Comparison of ENCODE assay signal across 20 cellular contexts in genomic region chr2:19078709-19079108, GRCh38.
"Had no signal": no experiment of that assay in that cellular context is flagged by ENCODE, and none has a peak within 500 bp of the region (broad histone marks: within the 10 kb centered on the region; RNA-seq: fewer than 3 reads in every experiment).

No MANE protein-coding gene starts in this region.

- H3K36me3 Mint-ChIP-seq: neural progenitor cell had no signal

- H3K27me3 ChIP-seq: breast epithelium, neural progenitor cell, spleen, thyroid gland had no signal

- H3K27ac Mint-ChIP-seq: activated naive CD8-positive, alpha-beta T cell treated with anti-CD3 and anti-CD28 coated beads for 36 hours; endodermal cell; neural progenitor cell had no signal

- H3K4me1 ChIP-seq: breast epithelium, lower lobe of right lung, spleen, thyroid gland had no signal

- H3K9me3 ChIP-seq: breast epithelium, lower lobe of right lung, thyroid gland had no signal

- ATAC-seq: left colon; lower lobe of right lung; naive thymus-derived CD8-positive, alpha-beta T cell had no signal

- H3K4me3 ChIP-seq: breast epithelium, coronary artery, lower lobe of right lung, neural progenitor cell, spleen, thyroid gland had no signal

- H3K36me3 ChIP-seq: breast epithelium, lower lobe of right lung, neural progenitor cell, spleen, thyroid gland had no signal

- DNase-seq: activated CD4-positive, alpha-beta T cell treated with anti-CD3 and anti-CD28 coated beads for 4 hours; activated CD4-positive, alpha-beta T cell treated with anti-CD3 and anti-CD28 coated beads, Interleukin-2, amount 50 U/mL, for 48 hours; activated CD4-positive, CD25-positive, alpha-beta regulatory T cell; activated naive CD4-positive, alpha-beta T cell treated with Interleukin-2 at 50 U/mL for 16 hours; activated naive CD8-positive, alpha-beta T cell treated with anti-CD3 and anti-CD28 coated beads for 36 hours; activated T-cell treated with anti-CD3 and anti-CD28 coated beads, Interleukin-2, amount 50 U/mL, for 48 hours; endodermal cell; islet precursor cell; left colon; lower lobe of right lung; naive thymus-derived CD8-positive, alpha-beta T cell; spleen; stimulated activated CD4-positive, alpha-beta T cell treated with anti-CD3 and anti-CD28 coated beads, Interleukin-4, amount 100 ng/mL, for 1 hour; stimulated activated naive CD4-positive, alpha-beta T cell; T1000; thyroid gland had no signal

- H3K27ac ChIP-seq: breast epithelium, coronary artery, epithelial cell of prostate, lower lobe of right lung, neural progenitor cell, spleen, thyroid gland had no signal

- H3K27me3 Mint-ChIP-seq: activated naive CD8-positive, alpha-beta T cell treated with anti-CD3 and anti-CD28 coated beads for 36 hours; naive thymus-derived CD8-positive, alpha-beta T cell had no signal

- H3K4me3 Mint-ChIP-seq: activated naive CD8-positive, alpha-beta T cell treated with anti-CD3 and anti-CD28 coated beads for 36 hours; endodermal cell; naive thymus-derived CD8-positive, alpha-beta T cell; neural progenitor cell had no signal

- H3K4me1 Mint-ChIP-seq: activated naive CD8-positive, alpha-beta T cell treated with anti-CD3 and anti-CD28 coated beads for 36 hours; naive thymus-derived CD8-positive, alpha-beta T cell had no signal
